8 cellular contexts compared by ENCODE assay signal in the genomic region with DNA sequence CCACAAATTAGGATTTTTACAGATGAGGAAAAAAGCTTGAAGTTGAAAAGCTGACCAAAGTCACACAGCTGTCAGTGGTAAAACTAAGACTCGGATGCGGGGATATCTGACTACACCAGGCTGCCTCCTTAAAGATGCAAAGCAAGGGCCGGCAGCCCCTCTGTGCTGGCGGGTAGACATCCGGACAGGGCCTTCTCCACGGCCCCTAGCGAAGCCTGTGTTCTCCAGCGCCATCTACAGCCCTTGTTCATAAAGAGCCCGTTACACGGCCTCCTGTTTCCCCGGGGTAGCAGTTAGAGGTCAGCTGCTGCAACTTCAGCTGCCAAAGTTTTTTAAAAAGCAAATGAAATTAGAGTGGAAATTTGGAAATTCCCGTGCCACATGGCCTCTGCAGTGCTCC.
DNase-seq lines count a peak whose midpoint lies in the region; ATAC-seq and TF ChIP-seq lines count a peak whose summit lies in the region.

No MANE protein-coding gene starts in this region.

- no peak overlapping the region for H3K4me3 ChIP-seq in fibroblast of pulmonary artery (replicated peaks; ENCODE audit: low read depth, low read length)

- in situ Hi-C loops in G401 (cut with HindIII; ENCODE audit: low sequenced_read_pairs) = no loop called here

- peak; percentile 68 for TF ChIP-seq CTCF in fibroblast of pulmonary artery (IDR thresholded peaks at IDR 0.05; ENCODE audit: low read length, missing control alignments)

- ATAC-seq in GM19395 (IDR thresholded peaks at IDR 0.05; ENCODE audit: unreplicated experiment) (peak; percentile 90), HG03159 (IDR thresholded peaks at IDR 0.05; ENCODE audit: unreplicated experiment) (peak; percentile 99)

- peak; percentile 33 for DNase-seq in G401 (ENCODE audit: low spot score)
- peak; percentile 65 for DNase-seq in RKO (ENCODE audit: low spot score)
- peak; percentile 51 for DNase-seq in fibroblast of pulmonary artery (ENCODE audit: low read depth)
- peak in 36 of 56 donors; percentile 0 to 55 (median 6) for DNase-seq in nucleus accumbens (lab: John Stamatoyannopoulos, UW)
- no peak for DNase-seq in NCI-H2227 (lab: John Stamatoyannopoulos, UW; ENCODE audit: unreplicated experiment)
- DNase-seq in ureter (ENCODE audit: low spot score) = no peak

Comparison
In these comparisons a context has a peak if more than half of its experiments do, and no peak if none do; other contexts are left out.
1. DNase-seq: peak in G401 (single experiment), RKO (single experiment), fibroblast of pulmonary artery (single experiment) and nucleus accumbens (36 of 56); none in NCI-H2227 (single experiment) and ureter (single experiment).